Comparison of ENCODE assay signal across 14 cellular contexts in genomic region chrX:72028701-72029470, GRCh38.
DNase-seq lines count a peak whose midpoint lies in the region; ATAC-seq, FAIRE-seq and TF ChIP-seq lines count a peak whose summit lies in the region.
"Had no signal": no experiment of that assay in that cellular context is flagged by ENCODE, and none has a peak within 500 bp of the region (broad histone marks: within the 10 kb centered on the region; RNA-seq: fewer than 3 reads in every experiment).

No MANE protein-coding gene starts in this region.

- H3K4me1 Mint-ChIP-seq in endodermal cell (no peaks in the 10 kb centered on the region), nephron (peaks cover 47% of the 10 kb centered on the region), type B pancreatic cell (ENCODE audit: unreplicated experiment) (peaks cover 28% of the 10 kb centered on the region)

- no peaks in the 10 kb centered on the region for H3K9me2 ChIP-seq in SK-N-SH

- no peak overlapping the region for H3K4me3 ChIP-seq in SK-N-SH (ENCODE audit: low read depth in 2 of 2, low read length in 1 of 2)
- no peak overlapping the region for H3K4me3 ChIP-seq in endodermal cell (ENCODE audit: low read length)
- H3K4me3 ChIP-seq: suprapubic skin had no signal

- TF ChIP-seq CTCF in SK-N-SH (IDR thresholded peaks at IDR 0.05) (no peak), endodermal cell (conservative IDR thresholded peaks at IDR 0.05) (no peak), nephron (IDR thresholded peaks at IDR 0.05; ENCODE audit: unreplicated experiment in 3 of 3) (no peak), type B pancreatic cell (conservative IDR thresholded peaks at IDR 0.05) (no peak)

- H2AFZ ChIP-seq in SK-N-SH (ENCODE audit: low read depth) = no peak overlapping the region

- 0 out of 2 replicates have a peak, but pooled peaks cover 9% of the 10 kb centered on the region for H3K27me3 ChIP-seq in SK-N-SH (ENCODE audit: insufficient read depth)
- no peaks in the 10 kb centered on the region for H3K27me3 ChIP-seq in endodermal cell (ENCODE audit: control insufficient read depth, insufficient read depth, low read length, poor library complexity, severe bottlenecking)
- H3K27me3 ChIP-seq: suprapubic skin had no signal

- no peak; the same call in 2 of the 3 replicates for ATAC-seq in SK-N-SH treated with all-trans-retinoic acid at 6 μM for 48 hours
- ATAC-seq: activated CD8-positive, alpha-beta T cell treated with anti-CD3 and anti-CD28 coated beads, Interleukin-2, amount 10 ng/mL, durations not matched to agents 7 days and 5 days had no signal

- H3K4me3 Mint-ChIP-seq in endodermal cell (no peak overlapping the region), nephron (peak overlapping the region in 1 of 3 experiments; percentile 72), type B pancreatic cell (no peak overlapping the region)
- H3K4me3 Mint-ChIP-seq: activated CD8-positive, alpha-beta T cell treated with anti-CD3 and anti-CD28 coated beads, Interleukin-2, amount 10 ng/mL, durations not matched to agents 7 days and 5 days; CD4-positive, alpha-beta memory T cell had no signal

- DNase-seq in SK-N-SH (no peak), endodermal cell (peak; percentile 22), type B pancreatic cell (ENCODE audit: extremely low spot score, unreplicated experiment) (peak; percentile 53), GF-D8 (lab: John Stamatoyannopoulos, UW) (no peak), GM19239 (ENCODE audit: insufficient read length, low spot score) (no peak), NCI-H345 (lab: John Stamatoyannopoulos, UW) (no peak)
- DNase-seq: activated CD8-positive, alpha-beta T cell treated with anti-CD3 and anti-CD28 coated beads, Interleukin-2, amount 10 ng/mL, durations not matched to agents 7 days and 5 days; CD4-positive, alpha-beta memory T cell; NCI-H146 had no signal

- H3K27ac Mint-ChIP-seq in endodermal cell (no peak overlapping the region), nephron (peak overlapping the region; percentile 78 to 93 (median 93)), type B pancreatic cell (peak overlapping the region; percentile 51)
- H3K27ac Mint-ChIP-seq: activated CD8-positive, alpha-beta T cell treated with anti-CD3 and anti-CD28 coated beads, Interleukin-2, amount 10 ng/mL, durations not matched to agents 7 days and 5 days; CD4-positive, alpha-beta memory T cell had no signal

- peaks cover 18 to 33% of the 10 kb centered on the region in 2 experiments for H3K4me1 ChIP-seq in SK-N-SH (ENCODE audit: control insufficient read depth in 1 of 2, insufficient read depth in 2 of 2, low read depth in 1 of 2, low read length in 1 of 2)
- no peaks in the 10 kb centered on the region for H3K4me1 ChIP-seq in endodermal cell (ENCODE audit: control insufficient read depth, insufficient read depth, low read length)

- peaks cover 21% of the 10 kb centered on the region for H3F3A ChIP-seq in SK-N-SH (replicated peaks; ENCODE audit: insufficient read depth)

- H3K9me3 ChIP-seq in SK-N-SH (no peaks in the 10 kb centered on the region), endodermal cell (ENCODE audit: control insufficient read depth, low read length) (no peaks in the 10 kb centered on the region)
- H3K9me3 ChIP-seq: suprapubic skin had no signal

- H3K27me3 Mint-ChIP-seq in endodermal cell (ENCODE audit: insufficient read depth) = no peaks in the 10 kb centered on the region
- H3K27me3 Mint-ChIP-seq in nephron (ENCODE audit: low read depth) = no peaks in the 10 kb centered on the region
- no peaks in the 10 kb centered on the region for H3K27me3 Mint-ChIP-seq in type B pancreatic cell
- H3K27me3 Mint-ChIP-seq: CD4-positive, alpha-beta memory T cell had no signal

- H3K9me3 Mint-ChIP-seq in endodermal cell = peaks cover 62% of the 10 kb centered on the region
- peaks cover 2% of the 10 kb centered on the region for H3K9me3 Mint-ChIP-seq in nephron
- no peaks in the 10 kb centered on the region for H3K9me3 Mint-ChIP-seq in type B pancreatic cell
- H3K9me3 Mint-ChIP-seq: CD4-positive, alpha-beta memory T cell had no signal

- TF ChIP-seq RAD21 in SK-N-SH (IDR thresholded peaks at IDR 0.05; ENCODE audit: low read length) = no peak

- H3K79me2 ChIP-seq in SK-N-SH (ENCODE audit: insufficient read depth) = no peaks in the 10 kb centered on the region

- FAIRE-seq in GM19239 (lab: Jason Lieb, UNC) = no peak

- CTCF ChIA-PET in SK-N-SH (lab: Yijun Ruan, JAX) = interaction anchor here (0.6 to 9.0 kb wide), 9 partner anchors 9 to 111 kb away, joined by 3 to 84 read pairs (median 4); no protein-coding TSS in a partner anchor

- H3K9ac ChIP-seq in SK-N-SH (no peak overlapping the region), endodermal cell (ENCODE audit: extremely low read depth, low read length, poor library complexity, severe bottlenecking) (no peak overlapping the region)

- H3K36me3 ChIP-seq in SK-N-SH (replicated peaks in 1 of 2; ENCODE audit: control insufficient read depth in 1 of 2, insufficient read depth in 2 of 2, low read length in 1 of 2) (no peaks in the 10 kb centered on the region), endodermal cell (ENCODE audit: control insufficient read depth, insufficient read depth, low read length) (no peaks in the 10 kb centered on the region)
- H3K36me3 ChIP-seq: suprapubic skin had no signal

- no peak for TF ChIP-seq EP300 in SK-N-SH (IDR thresholded peaks at IDR 0.05; ENCODE audit: borderline replicate concordance in 1 of 2, low read depth in 1 of 2, low read length in 1 of 2)

- H3K4me2 ChIP-seq in SK-N-SH = peak overlapping the region; percentile 78

- H3K36me3 Mint-ChIP-seq in endodermal cell (ENCODE audit: low read depth) = peaks cover 2% of the 10 kb centered on the region
- H3K36me3 Mint-ChIP-seq in nephron (ENCODE audit: low read depth) = peaks cover 3% of the 10 kb centered on the region
- H3K36me3 Mint-ChIP-seq in type B pancreatic cell = no peaks in the 10 kb centered on the region
- H3K36me3 Mint-ChIP-seq: CD4-positive, alpha-beta memory T cell had no signal

- H4K20me1 ChIP-seq in SK-N-SH (ENCODE audit: insufficient read depth) = peaks cover 12% of the 10 kb centered on the region

- H3K27ac ChIP-seq in SK-N-SH (ENCODE audit: low read depth in 2 of 2, low read length in 1 of 2) (peak overlapping the region; percentile 61 to 78; a peak in 3 of 4 replicates), endodermal cell (ENCODE audit: low read depth, low read length) (no peak overlapping the region)
- H3K27ac ChIP-seq: 22Rv1, epithelial cell of prostate, suprapubic skin had no signal

- WGBS in SK-N-SH (ENCODE audit: low lambda C conversion rate) = 81% methylated on average over 6 of the region's 6 CpGs
- 94% methylated on average over 4 of the region's 6 CpGs; no CpG with 5 or more reads in 1 of the 2 experiments for WGBS in endodermal cell (ENCODE audit: insufficient coverage in 1 of 2, insufficient read length in 1 of 2), 2 experiments

- POLR2A ChIA-PET in SK-N-SH (lab: Yijun Ruan, JAX) = interaction anchor here (0.9 to 1.5 kb wide), 3 partner anchors 20 to 97 kb away, joined by 3 to 4 read pairs (median 3); no protein-coding TSS in a partner anchor

TF ChIP-seq in SK-N-SH, 30 proteins besides CTCF, POLR2A, EP300 and RAD21:
- TF ChIP-seq TCF12 (IDR thresholded peaks at IDR 0.05) = no peak
- TF ChIP-seq EZH2phosphoT487 (IDR thresholded peaks at IDR 0.05; ENCODE audit: borderline replicate concordance, low read depth) = no peak
- no peak for TF ChIP-seq YY1 (IDR thresholded peaks at IDR 0.05; ENCODE audit: low read depth)
- no peak for TF ChIP-seq FOSL2 (IDR thresholded peaks at IDR 0.05; ENCODE audit: borderline replicate concordance, low read depth)
- no peak for TF ChIP-seq GATA2 (CRISPR knock-in tag; IDR thresholded peaks at IDR 0.05)
- no peak for TF ChIP-seq RXRA (IDR thresholded peaks at IDR 0.05; ENCODE audit: borderline replicate concordance, low read depth)
- TF ChIP-seq NFIC (IDR thresholded peaks at IDR 0.05; ENCODE audit: borderline replicate concordance) = no peak
TF ChIP-seq in SK-N-SH: peak in this region for 0.

TF ChIP-seq in SK-N-SH treated with all-trans-retinoic acid at 6 μM for 48 hours, 23 proteins besides CTCF, POLR2A, EP300 and RAD21 (continues in another document):
- TF ChIP-seq CSRNP3 (CRISPR knock-in tag; IDR thresholded peaks at IDR 0.05) = no peak
- TF ChIP-seq CSDC2 (CRISPR knock-in tag; IDR thresholded peaks at IDR 0.05) = no peak
- TF ChIP-seq ZNF565 (CRISPR knock-in tag; conservative IDR thresholded peaks at IDR 0.05; ENCODE audit: low read depth) = no peak
- TF ChIP-seq, protein P1, sequence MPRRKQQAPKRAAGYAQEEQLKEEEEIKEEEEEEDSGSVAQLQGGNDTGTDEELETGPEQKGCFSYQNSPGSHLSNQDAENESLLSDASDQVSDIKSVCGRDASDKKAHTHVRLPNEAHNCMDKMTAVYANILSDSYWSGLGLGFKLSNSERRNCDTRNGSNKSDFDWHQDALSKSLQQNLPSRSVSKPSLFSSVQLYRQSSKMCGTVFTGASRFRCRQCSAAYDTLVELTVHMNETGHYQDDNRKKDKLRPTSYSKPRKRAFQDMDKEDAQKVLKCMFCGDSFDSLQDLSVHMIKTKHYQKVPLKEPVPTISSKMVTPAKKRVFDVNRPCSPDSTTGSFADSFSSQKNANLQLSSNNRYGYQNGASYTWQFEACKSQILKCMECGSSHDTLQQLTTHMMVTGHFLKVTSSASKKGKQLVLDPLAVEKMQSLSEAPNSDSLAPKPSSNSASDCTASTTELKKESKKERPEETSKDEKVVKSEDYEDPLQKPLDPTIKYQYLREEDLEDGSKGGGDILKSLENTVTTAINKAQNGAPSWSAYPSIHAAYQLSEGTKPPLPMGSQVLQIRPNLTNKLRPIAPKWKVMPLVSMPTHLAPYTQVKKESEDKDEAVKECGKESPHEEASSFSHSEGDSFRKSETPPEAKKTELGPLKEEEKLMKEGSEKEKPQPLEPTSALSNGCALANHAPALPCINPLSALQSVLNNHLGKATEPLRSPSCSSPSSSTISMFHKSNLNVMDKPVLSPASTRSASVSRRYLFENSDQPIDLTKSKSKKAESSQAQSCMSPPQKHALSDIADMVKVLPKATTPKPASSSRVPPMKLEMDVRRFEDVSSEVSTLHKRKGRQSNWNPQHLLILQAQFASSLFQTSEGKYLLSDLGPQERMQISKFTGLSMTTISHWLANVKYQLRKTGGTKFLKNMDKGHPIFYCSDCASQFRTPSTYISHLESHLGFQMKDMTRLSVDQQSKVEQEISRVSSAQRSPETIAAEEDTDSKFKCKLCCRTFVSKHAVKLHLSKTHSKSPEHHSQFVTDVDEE (CRISPR knock-in tag; IDR thresholded peaks at IDR 0.05) = no peak
- no peak for TF ChIP-seq ZC3H10 (CRISPR knock-in tag; IDR thresholded peaks at IDR 0.05)

Comparison
In these comparisons a context has a peak if more than half of its experiments do, and no peak if none do; other contexts are left out.
1. DNase-seq: peak in endodermal cell (single experiment) and type B pancreatic cell (single experiment); none in SK-N-SH (single experiment), GF-D8 (single experiment), GM19239 (single experiment) and NCI-H345 (single experiment).